Comparison of ENCODE assay signal across 8 cellular contexts in genomic region chrX:54357414-54358377, GRCh38. TPM values are rescaled to one million over a fixed set of nuclear protein-coding genes. Genes with fewer than 3 reads are reported as not detected.
DNase-seq lines count a peak whose midpoint lies in the region; ATAC-seq and TF ChIP-seq lines count a peak whose summit lies in the region.

WNK3 (minus strand) TSS chrX:54358046.

- ATAC-seq in GM18909 (IDR thresholded peaks at IDR 0.05; ENCODE audit: poor library complexity, unreplicated experiment) = no peak

- H3K4me2 ChIP-seq in skeletal muscle satellite cell (ENCODE audit: low read length) = peak within 1 kb of the TSS; percentile 89

- H3K27me3 ChIP-seq in skeletal muscle satellite cell (ENCODE audit: control insufficient read depth, insufficient read depth, low read length) = peaks cover 13% of the 10 kb centered on the region

- no peaks in the 10 kb centered on the region for H3K36me3 ChIP-seq in skeletal muscle satellite cell (ENCODE audit: insufficient read depth, low read length)

- peaks cover 6% of the 10 kb centered on the region for H3K4me1 ChIP-seq in skeletal muscle satellite cell (ENCODE audit: control insufficient read depth, insufficient read depth, low read length)

- DNase-seq in DMS 273 (lab: John Stamatoyannopoulos, UW; ENCODE audit: unreplicated experiment) (peak; percentile 94), NCI-H187 treated with DMSO at 0.1 percent for 48 hours (lab: John Stamatoyannopoulos, UW) (peak; percentile 2), choroid plexus epithelial cell (ENCODE audit: low read depth) (peak; percentile 85), iris pigment epithelial cell (ENCODE audit: low read depth) (peak; percentile 72), SIG-M5 treated with dmso at 0.1 percent for 504 hours (lab: John Stamatoyannopoulos, UW; ENCODE audit: unreplicated experiment) (no peak)
- peak; percentile 27 for DNase-seq in activated CD4-positive, alpha-beta T cell treated with anti-CD3 and anti-CD28 coated beads for 1 hour

- no peak for TF ChIP-seq CTCF in choroid plexus epithelial cell (conservative IDR thresholded peaks at IDR 0.05; ENCODE audit: low read depth, low read length)

- no peaks in the 10 kb centered on the region for H3K9me3 ChIP-seq in skeletal muscle satellite cell (replicated peaks; ENCODE audit: low read length)

- peak within 1 kb of the TSS; percentile 66 for H3K9ac ChIP-seq in skeletal muscle satellite cell (ENCODE audit: low read depth, low read length)

- H3K4me3 ChIP-seq in choroid plexus epithelial cell (ENCODE audit: low read depth, low read length) (peak within 1 kb of the TSS; percentile 63), skeletal muscle satellite cell (ENCODE audit: low read length) (peak within 1 kb of the TSS; percentile 77)

RNA-seq across cellular contexts. Expression of gene WNK3, which starts in this region (rescaled TPM):
- total RNA-seq in skeletal muscle satellite cell (2012; rRNA removed) = under 0.01 TPM in 2 replicates
